Comparison of ENCODE assay signal across 1 cellular context in the genomic region with DNA sequence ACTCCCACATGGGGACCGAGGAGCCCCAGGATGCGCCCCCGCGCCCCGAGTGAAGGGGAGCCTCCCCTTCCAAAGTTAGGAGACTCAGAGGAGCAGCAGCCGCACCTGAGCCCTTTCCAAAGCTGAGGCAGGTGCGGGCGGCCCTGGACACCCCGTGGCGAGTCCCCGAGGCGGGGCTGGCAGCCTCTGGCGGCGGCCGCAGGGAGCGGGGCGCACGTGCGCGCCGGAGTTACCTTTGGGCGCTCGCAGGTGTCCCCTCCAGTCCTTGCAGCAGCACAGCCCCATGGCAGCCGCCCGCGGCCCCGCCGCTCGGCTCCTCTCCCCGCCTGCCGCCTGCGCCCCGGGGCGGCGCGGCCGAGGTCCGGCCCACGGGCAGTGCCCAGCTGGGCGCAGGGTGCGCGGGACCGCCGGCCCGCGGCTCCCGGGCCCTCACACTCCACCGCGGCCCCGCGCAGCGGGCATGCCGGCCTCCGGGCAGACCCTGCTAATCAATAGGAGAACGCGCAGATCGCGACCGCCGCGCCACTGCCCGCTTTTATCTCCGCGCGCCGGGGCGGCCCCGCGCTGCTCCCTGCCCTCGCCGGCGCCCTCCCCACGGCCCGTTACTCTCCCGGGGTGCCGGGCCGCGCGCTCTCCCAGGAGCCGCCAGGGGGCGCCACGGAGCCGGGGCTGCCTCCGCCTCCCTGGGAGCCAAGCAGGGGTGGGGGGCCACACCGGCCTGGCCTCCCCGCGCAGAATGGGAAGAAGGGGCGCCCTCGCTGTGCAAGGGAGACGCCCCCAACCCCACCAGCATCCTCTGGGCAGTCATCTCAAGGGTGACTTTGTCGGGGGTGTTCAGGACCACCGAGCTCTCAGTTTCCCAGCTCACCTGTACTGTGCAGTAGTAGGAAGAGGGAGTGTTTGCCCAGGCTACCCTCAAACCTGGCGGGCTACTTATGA.
TF ChIP-seq lines count a peak whose summit lies in the region.

No MANE protein-coding gene starts in this region.

TF ChIP-seq in GM23338, 12 proteins besides CTCF, POLR2A, EP300 and RAD21 (continued from another document):
- TF ChIP-seq ZNF462 (CRISPR knock-in tag; IDR thresholded peaks at IDR 0.05) (no peak), NANOG (IDR thresholded peaks at IDR 0.05; ENCODE audit: borderline replicate concordance) (no peak), ZNF114 (CRISPR knock-in tag; IDR thresholded peaks at IDR 0.05) (no peak), CREB1 (CRISPR knock-in tag; IDR thresholded peaks at IDR 0.05; ENCODE audit: low read depth) (no peak)
- TF ChIP-seq, protein P1, sequence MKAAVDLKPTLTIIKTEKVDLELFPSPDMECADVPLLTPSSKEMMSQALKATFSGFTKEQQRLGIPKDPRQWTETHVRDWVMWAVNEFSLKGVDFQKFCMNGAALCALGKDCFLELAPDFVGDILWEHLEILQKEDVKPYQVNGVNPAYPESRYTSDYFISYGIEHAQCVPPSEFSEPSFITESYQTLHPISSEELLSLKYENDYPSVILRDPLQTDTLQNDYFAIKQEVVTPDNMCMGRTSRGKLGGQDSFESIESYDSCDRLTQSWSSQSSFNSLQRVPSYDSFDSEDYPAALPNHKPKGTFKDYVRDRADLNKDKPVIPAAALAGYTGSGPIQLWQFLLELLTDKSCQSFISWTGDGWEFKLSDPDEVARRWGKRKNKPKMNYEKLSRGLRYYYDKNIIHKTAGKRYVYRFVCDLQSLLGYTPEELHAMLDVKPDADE (IDR thresholded peaks at IDR 0.05): no peak
- TF ChIP-seq, protein P2, sequence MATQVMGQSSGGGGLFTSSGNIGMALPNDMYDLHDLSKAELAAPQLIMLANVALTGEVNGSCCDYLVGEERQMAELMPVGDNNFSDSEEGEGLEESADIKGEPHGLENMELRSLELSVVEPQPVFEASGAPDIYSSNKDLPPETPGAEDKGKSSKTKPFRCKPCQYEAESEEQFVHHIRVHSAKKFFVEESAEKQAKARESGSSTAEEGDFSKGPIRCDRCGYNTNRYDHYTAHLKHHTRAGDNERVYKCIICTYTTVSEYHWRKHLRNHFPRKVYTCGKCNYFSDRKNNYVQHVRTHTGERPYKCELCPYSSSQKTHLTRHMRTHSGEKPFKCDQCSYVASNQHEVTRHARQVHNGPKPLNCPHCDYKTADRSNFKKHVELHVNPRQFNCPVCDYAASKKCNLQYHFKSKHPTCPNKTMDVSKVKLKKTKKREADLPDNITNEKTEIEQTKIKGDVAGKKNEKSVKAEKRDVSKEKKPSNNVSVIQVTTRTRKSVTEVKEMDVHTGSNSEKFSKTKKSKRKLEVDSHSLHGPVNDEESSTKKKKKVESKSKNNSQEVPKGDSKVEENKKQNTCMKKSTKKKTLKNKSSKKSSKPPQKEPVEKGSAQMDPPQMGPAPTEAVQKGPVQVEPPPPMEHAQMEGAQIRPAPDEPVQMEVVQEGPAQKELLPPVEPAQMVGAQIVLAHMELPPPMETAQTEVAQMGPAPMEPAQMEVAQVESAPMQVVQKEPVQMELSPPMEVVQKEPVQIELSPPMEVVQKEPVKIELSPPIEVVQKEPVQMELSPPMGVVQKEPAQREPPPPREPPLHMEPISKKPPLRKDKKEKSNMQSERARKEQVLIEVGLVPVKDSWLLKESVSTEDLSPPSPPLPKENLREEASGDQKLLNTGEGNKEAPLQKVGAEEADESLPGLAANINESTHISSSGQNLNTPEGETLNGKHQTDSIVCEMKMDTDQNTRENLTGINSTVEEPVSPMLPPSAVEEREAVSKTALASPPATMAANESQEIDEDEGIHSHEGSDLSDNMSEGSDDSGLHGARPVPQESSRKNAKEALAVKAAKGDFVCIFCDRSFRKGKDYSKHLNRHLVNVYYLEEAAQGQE (IDR thresholded peaks at IDR 0.05; ENCODE audit: unreplicated experiment): no peak
